20 cellular contexts compared by ENCODE assay signal in the genomic region with DNA sequence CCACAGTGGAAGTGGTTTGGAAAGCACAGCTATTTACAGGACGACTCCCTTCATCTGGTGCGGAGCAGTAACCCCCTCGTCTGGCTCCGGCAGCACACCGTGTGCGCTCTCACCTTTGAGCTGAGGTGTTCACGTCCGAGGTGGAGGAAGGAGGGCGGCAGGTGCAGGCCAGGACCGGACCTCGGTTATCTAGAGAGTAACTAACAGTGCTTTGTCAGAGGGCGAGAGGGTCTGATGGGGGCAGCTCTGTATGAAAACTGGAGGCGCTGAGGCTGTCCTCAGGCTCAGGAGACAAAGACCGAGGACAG.
DNase-seq lines count a peak whose midpoint lies in the region; ATAC-seq and TF ChIP-seq lines count a peak whose summit lies in the region.
"Had no signal": no experiment of that assay in that cellular context is flagged by ENCODE, and none has a peak within 500 bp of the region (broad histone marks: within the 10 kb centered on the region; RNA-seq: fewer than 3 reads in every experiment).

No MANE protein-coding gene starts in this region.

- H3K4me3 ChIP-seq in BLaER1 (no peak overlapping the region), trophoblast cell (ENCODE audit: low read depth, low read length) (no peak overlapping the region)
- H3K4me3 ChIP-seq: A549, SJSA1 had no signal

- no peak overlapping the region for H2BK15ac ChIP-seq in H9 (ENCODE audit: low read depth, low read length)

- H3K4ac ChIP-seq in H9 (ENCODE audit: low read depth, low read length) (no peak overlapping the region), trophoblast cell (ENCODE audit: low read depth, low read length) (no peak overlapping the region)

- no peak overlapping the region for H3K56ac ChIP-seq in H9 (ENCODE audit: insufficient read length, low read depth, low read length)

- H3K27ac ChIP-seq in BLaER1 (no peak overlapping the region), H9 (ENCODE audit: insufficient read length, low read depth, low read length) (no peak overlapping the region), trophoblast cell (ENCODE audit: low read depth, low read length) (no peak overlapping the region)
- H3K27ac ChIP-seq: A549, KMS-11, SJSA1 had no signal

- CTCF ChIA-PET in activated CD8-positive, alpha-beta memory T cell treated with anti-CD3 and anti-CD28 coated beads, Interleukin-2, amount 10 ng/mL, durations not matched to agents 7 days and 5 days (lab: Charles Lee) = interaction anchor here (1.4 to 1.5 kb wide), 2 partner anchors 9 to 145 kb away, joined by 3 to 8 read pairs; no protein-coding TSS in a partner anchor

- H3K36me3 ChIP-seq in BLaER1 (0 out of 2 replicates have a peak, but pooled peaks cover 4% of the 10 kb centered on the region), trophoblast cell (ENCODE audit: control insufficient read depth in 1 of 2, insufficient read depth in 2 of 2, low read length in 2 of 2) (no peaks in the 10 kb centered on the region)
- H3K36me3 ChIP-seq: SJSA1 had no signal

- H4K20me1 ChIP-seq in BLaER1 = 0 out of 2 replicates have a peak, but pooled peaks cover 5% of the 10 kb centered on the region
- H4K20me1 ChIP-seq in H9 (ENCODE audit: control insufficient read depth, insufficient read depth, insufficient read length) = no peaks in the 10 kb centered on the region

- no peak overlapping the region for H2AK5ac ChIP-seq in H9 (ENCODE audit: insufficient read length, low read length)
- H2AK5ac ChIP-seq in trophoblast cell (ENCODE audit: low read length) = peak overlapping the region; percentile 32

- peak overlapping the region; percentile 18; the same call in 1 of the 2 replicates for H3K9ac ChIP-seq in BLaER1
- no peak overlapping the region for H3K9ac ChIP-seq in H9 (ENCODE audit: extremely low read depth, insufficient read length, low read length)
- no peak overlapping the region for H3K9ac ChIP-seq in trophoblast cell (ENCODE audit: low read length)
- H3K9ac ChIP-seq: KMS-11 had no signal

- H4K12ac ChIP-seq in trophoblast cell (ENCODE audit: low read depth, low read length) = no peak overlapping the region

- H3K23ac ChIP-seq in H9 (ENCODE audit: insufficient read length, low read depth, low read length) (no peak overlapping the region), trophoblast cell (ENCODE audit: low read length) (no peak overlapping the region)

- H2BK12ac ChIP-seq in H9 (ENCODE audit: insufficient read length, low read depth, low read length) (no peak overlapping the region), trophoblast cell (ENCODE audit: low read length) (peak overlapping the region; percentile 10)

- peaks cover 67% of the 10 kb centered on the region for H3K4me1 ChIP-seq in BLaER1
- H3K4me1 ChIP-seq in H9 (ENCODE audit: insufficient read depth, low read length) = peaks cover 10% of the 10 kb centered on the region; the same call in 1 of the 2 replicates
- H3K4me1 ChIP-seq in trophoblast cell (ENCODE audit: control insufficient read depth in 1 of 2, insufficient read depth in 2 of 2, low read length in 2 of 2) = peaks cover 20 to 29% of the 10 kb centered on the region in 2 experiments

- no peaks in the 10 kb centered on the region; the same call in 1 of the 2 replicates for H3K79me2 ChIP-seq in H9 (ENCODE audit: insufficient read depth, low read length)
- no peaks in the 10 kb centered on the region for H3K79me2 ChIP-seq in trophoblast cell (ENCODE audit: control insufficient read depth, insufficient read depth, low read length, poor library complexity)

- H3K18ac ChIP-seq in H9 (ENCODE audit: insufficient read length, low read depth, low read length) = no peak overlapping the region
- H3K18ac ChIP-seq in trophoblast cell (ENCODE audit: low read length) = no peak overlapping the region

- no peak overlapping the region for H2AFZ ChIP-seq in H9 (ENCODE audit: low read length)
- H2AFZ ChIP-seq in trophoblast cell (ENCODE audit: insufficient read depth, low read length, poor library complexity) = no peak overlapping the region

- H2BK120ac ChIP-seq in H9 (ENCODE audit: low read depth, low read length, poor library complexity, severe bottlenecking) (no peak overlapping the region), trophoblast cell (ENCODE audit: insufficient read depth, low read length, poor library complexity) (no peak overlapping the region)

- H3K79me1 ChIP-seq in H9 (ENCODE audit: insufficient read depth, low read depth, low read length, poor library complexity, severe bottlenecking) (no peaks in the 10 kb centered on the region), trophoblast cell (ENCODE audit: low read length) (peaks cover 23% of the 10 kb centered on the region)

- H2BK5ac ChIP-seq in H9 (ENCODE audit: insufficient read length, low read length) (no peak overlapping the region), trophoblast cell (ENCODE audit: low read depth, low read length, poor library complexity) (no peak overlapping the region)

- no peak for TF ChIP-seq CTCF in H9 (conservative IDR thresholded peaks at IDR 0.05)
- no peak for TF ChIP-seq CTCF in endothelial cell (IDR thresholded peaks at IDR 0.05; ENCODE audit: unreplicated experiment)

- H3K23me2 ChIP-seq in H9 (ENCODE audit: insufficient read length, low read depth, low read length, poor library complexity, severe bottlenecking) = no peaks in the 10 kb centered on the region

- no peak overlapping the region for H3K4me3 Mint-ChIP-seq in H9
- no peak overlapping the region for H3K4me3 Mint-ChIP-seq in endothelial cell (ENCODE audit: unreplicated experiment)
- H3K4me3 Mint-ChIP-seq in activated CD8-positive, alpha-beta memory T cell treated with anti-CD3 and anti-CD28 coated beads, Interleukin-2, amount 10 ng/mL, durations not matched to agents 7 days and 5 days = no peak overlapping the region
- H3K4me3 Mint-ChIP-seq: CD8-positive, alpha-beta T cell; HFFc6 had no signal

- no peak overlapping the region for H2BK20ac ChIP-seq in H9 (ENCODE audit: low read depth, low read length, poor library complexity, severe bottlenecking)

- peaks cover 33 to 34% of the 10 kb centered on the region in 2 experiments for H3K4me1 Mint-ChIP-seq in H9
- H3K4me1 Mint-ChIP-seq in endothelial cell (ENCODE audit: unreplicated experiment) = peaks cover 47% of the 10 kb centered on the region
- no peaks in the 10 kb centered on the region for H3K4me1 Mint-ChIP-seq in activated CD8-positive, alpha-beta memory T cell treated with anti-CD3 and anti-CD28 coated beads, Interleukin-2, amount 10 ng/mL, durations not matched to agents 7 days and 5 days

- H3K9me3 ChIP-seq in BLaER1 (no peaks in the 10 kb centered on the region), H9 (ENCODE audit: control insufficient read depth, low read depth, low read length) (no peaks in the 10 kb centered on the region), trophoblast cell (ENCODE audit: insufficient read depth, low read depth, low read length) (peaks cover 10% of the 10 kb centered on the region)
- H3K9me3 ChIP-seq: A549, SJSA1 had no signal

- H3K27me3 ChIP-seq in BLaER1 (no peaks in the 10 kb centered on the region), H9 (ENCODE audit: insufficient read depth, low read length) (no peaks in the 10 kb centered on the region), trophoblast cell (ENCODE audit: insufficient read depth, low read length) (no peaks in the 10 kb centered on the region)
- H3K27me3 ChIP-seq: SJSA1 had no signal

- DNase-seq in H9 (no peak), endothelial cell (ENCODE audit: low spot score) (no peak), trophoblast cell (no peak), NCI-H526 (lab: John Stamatoyannopoulos, UW) (no peak), NCI-H187 treated with DMSO at 0.1 percent for 48 hours (lab: John Stamatoyannopoulos, UW) (no peak), AG08396 (ENCODE audit: low spot score) (no peak)
- no peak for DNase-seq in activated CD8-positive, alpha-beta memory T cell treated with anti-CD3 and anti-CD28 coated beads, Interleukin-2, amount 10 ng/mL, durations not matched to agents 7 days and 5 days
- DNase-seq: CD8-positive, alpha-beta T cell; H7; HFFc6; NCI-H1105; NCI-H146; NCI-H2029 treated with DMSO at 0.1 percent for 48 hours; NCI-H2171; NCI-H345 had no signal

- H3K9me3 Mint-ChIP-seq in H9 (no peaks in the 10 kb centered on the region), endothelial cell (ENCODE audit: unreplicated experiment) (no peaks in the 10 kb centered on the region)
- H3K9me3 Mint-ChIP-seq in activated CD8-positive, alpha-beta memory T cell treated with anti-CD3 and anti-CD28 coated beads, Interleukin-2, amount 10 ng/mL, durations not matched to agents 7 days and 5 days (ENCODE audit: low read depth) = no peaks in the 10 kb centered on the region
- H3K9me3 Mint-ChIP-seq: CD8-positive, alpha-beta T cell; HFFc6 had no signal

- H3K27me3 Mint-ChIP-seq in H9 (ENCODE audit: low read depth) (no peaks in the 10 kb centered on the region; the same call in none of the 2 replicates), endothelial cell (ENCODE audit: unreplicated experiment) (peaks cover 16% of the 10 kb centered on the region)
- no peaks in the 10 kb centered on the region for H3K27me3 Mint-ChIP-seq in activated CD8-positive, alpha-beta memory T cell treated with anti-CD3 and anti-CD28 coated beads, Interleukin-2, amount 10 ng/mL, durations not matched to agents 7 days and 5 days

- H3K36me3 Mint-ChIP-seq in H9 (ENCODE audit: insufficient read depth in 1 of 3, low read depth in 3 of 3) = no peaks in the 10 kb centered on the region
- H3K36me3 Mint-ChIP-seq in endothelial cell (ENCODE audit: low read depth, unreplicated experiment) = peaks cover 5% of the 10 kb centered on the region
- H3K36me3 Mint-ChIP-seq in activated CD8-positive, alpha-beta memory T cell treated with anti-CD3 and anti-CD28 coated beads, Interleukin-2, amount 10 ng/mL, durations not matched to agents 7 days and 5 days = no peaks in the 10 kb centered on the region
- H3K36me3 Mint-ChIP-seq: CD8-positive, alpha-beta T cell had no signal

- H3K4me2 ChIP-seq in BLaER1 = peak overlapping the region; percentile 72
- H3K4me2 ChIP-seq in H9 (ENCODE audit: insufficient read depth, insufficient read length, low read length) = no peak overlapping the region
- no peak overlapping the region for H3K4me2 ChIP-seq in trophoblast cell (ENCODE audit: low read length)
- H3K4me2 ChIP-seq: A549, KMS-11 had no signal

- no peak overlapping the region; the same call in 1 of the 2 replicates for H3K14ac ChIP-seq in H9 (ENCODE audit: insufficient read depth, low read length)
- H3K14ac ChIP-seq in trophoblast cell (ENCODE audit: low read length) = no peak overlapping the region

- H3K27ac Mint-ChIP-seq in H9 (peak overlapping the region in 2 of 3 experiments; percentile 14 to 86; a peak in 3 of 7 replicates), endothelial cell (ENCODE audit: unreplicated experiment) (peak overlapping the region; percentile 53)
- no peak overlapping the region for H3K27ac Mint-ChIP-seq in activated CD8-positive, alpha-beta memory T cell treated with anti-CD3 and anti-CD28 coated beads, Interleukin-2, amount 10 ng/mL, durations not matched to agents 7 days and 5 days
- H3K27ac Mint-ChIP-seq: CD8-positive, alpha-beta T cell; HFFc6 had no signal

- H4K91ac ChIP-seq in H9 (ENCODE audit: insufficient read length, low read depth, low read length) (no peak overlapping the region), trophoblast cell (ENCODE audit: low read depth, low read length) (no peak overlapping the region)

- H4K8ac ChIP-seq in H9 (replicated peaks; ENCODE audit: insufficient read length, low read depth, low read length) (no peak overlapping the region), trophoblast cell (ENCODE audit: low read depth, low read length) (no peak overlapping the region)

- no peak overlapping the region for H4K5ac ChIP-seq in H9 (ENCODE audit: insufficient read length, low read depth, low read length)

- WGBS in H9 (ENCODE audit: extremely low coverage, insufficient read length, low lambda C conversion rate) = no CpG with 5 or more reads among the region's 14 CpGs
- no CpG with 5 or more reads among the region's 14 CpGs for WGBS in trophoblast cell (ENCODE audit: extremely low coverage, insufficient coverage, insufficient read length)

- H3T11ph ChIP-seq in H9 (ENCODE audit: low read length) = no peak overlapping the region

- no peak for ATAC-seq in activated CD8-positive, alpha-beta memory T cell treated with anti-CD3 and anti-CD28 coated beads, Interleukin-2, amount 10 ng/mL, durations not matched to agents 7 days and 5 days
- ATAC-seq: A549; CD8-positive, alpha-beta T cell; Right ventricle myocardium inferior had no signal
